14 cellular contexts compared by ENCODE assay signal in the genomic region with DNA sequence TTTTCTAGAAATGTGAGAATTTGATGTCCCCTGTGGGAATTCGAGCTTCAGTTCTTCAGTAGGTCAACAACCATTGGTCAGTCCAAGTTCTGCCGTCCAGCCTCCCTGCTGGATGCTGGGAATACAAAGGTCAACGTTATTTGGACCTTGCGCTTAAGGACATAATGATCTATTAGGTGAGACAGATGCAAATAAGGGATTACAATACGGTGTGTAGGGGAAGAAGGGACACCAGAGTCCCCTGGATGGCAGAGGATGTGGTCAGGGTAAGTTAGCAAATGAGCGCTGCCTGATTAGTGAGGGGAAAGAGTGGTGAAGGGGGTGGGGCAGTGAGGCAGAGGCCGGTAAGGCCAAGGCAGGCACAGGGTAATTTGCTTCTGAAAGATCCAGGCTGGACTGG. TPM values are rescaled to one million over a fixed set of nuclear protein-coding genes. Genes with fewer than 3 reads are reported as not detected.
A peak's percentile ranks its signal among the peaks of the same experiment; 100 is the strongest.
DNase-seq lines count a peak whose midpoint lies in the region; ATAC-seq lines count a peak whose summit lies in the region.
"Had no signal": no experiment of that assay in that cellular context is flagged by ENCODE, and none has a peak within 500 bp of the region (broad histone marks: within the 10 kb centered on the region; RNA-seq: fewer than 3 reads in every experiment).

No MANE protein-coding gene starts in this region.

- ATAC-seq in activated naive CD8-positive, alpha-beta T cell treated with anti-CD3 and anti-CD28 coated beads, Interleukin-2, amount 50 U/mL, for 24 hours: no peak
- ATAC-seq in effector memory CD8-positive, alpha-beta T cell (replicated peaks): peak; percentile 81
- ATAC-seq in sciatic nerve: no peak
- ATAC-seq: heart left ventricle, WTC11 had no signal

- no peaks in the 10 kb centered on the region for H3K9me3 Mint-ChIP-seq in activated naive CD8-positive, alpha-beta T cell (ENCODE audit: low read depth)
- H3K9me3 Mint-ChIP-seq in activated naive CD8-positive, alpha-beta T cell treated with anti-CD3 and anti-CD28 coated beads, Interleukin-2, amount 50 U/mL, for 24 hours: no peaks in the 10 kb centered on the region
- H3K9me3 Mint-ChIP-seq in effector memory CD8-positive, alpha-beta T cell: no peaks in the 10 kb centered on the region
- no peaks in the 10 kb centered on the region for H3K9me3 Mint-ChIP-seq in stimulated activated naive CD8-positive, alpha-beta T cell treated with anti-CD3 and anti-CD28 coated beads, Interleukin-15, Interleukin-2, amounts not matched to agents 100 ng/mL and 50 ng/mL, for 24 hours
- H3K9me3 Mint-ChIP-seq: activated naive CD4-positive, alpha-beta T cell treated with anti-CD3 and anti-CD28 coated beads, Interleukin-2, amount 50 U/mL, for 72 hours; WTC11 had no signal

- H3K4me1 Mint-ChIP-seq in activated naive CD8-positive, alpha-beta T cell (ENCODE audit: low read depth): peaks cover 92% of the 10 kb centered on the region
- peaks cover 83% of the 10 kb centered on the region for H3K4me1 Mint-ChIP-seq in activated naive CD8-positive, alpha-beta T cell treated with anti-CD3 and anti-CD28 coated beads, Interleukin-2, amount 50 U/mL, for 24 hours
- peaks cover 79 to 87% of the 10 kb centered on the region in 2 donors for H3K4me1 Mint-ChIP-seq in effector memory CD8-positive, alpha-beta T cell (ENCODE audit: low read depth in 2 of 2)
- H3K4me1 Mint-ChIP-seq in stimulated activated naive CD8-positive, alpha-beta T cell treated with anti-CD3 and anti-CD28 coated beads, Interleukin-15, Interleukin-2, amounts not matched to agents 100 ng/mL and 50 ng/mL, for 24 hours (ENCODE audit: low read depth): peaks cover 97% of the 10 kb centered on the region

- peak overlapping the region; percentile 52 for H3K27ac Mint-ChIP-seq in activated naive CD8-positive, alpha-beta T cell
- no peak overlapping the region for H3K27ac Mint-ChIP-seq in activated naive CD8-positive, alpha-beta T cell treated with anti-CD3 and anti-CD28 coated beads, Interleukin-2, amount 50 U/mL, for 24 hours
- H3K27ac Mint-ChIP-seq in effector memory CD8-positive, alpha-beta T cell: peak overlapping the region; percentile 18 to 73
- peak overlapping the region; percentile 9 for H3K27ac Mint-ChIP-seq in stimulated activated naive CD8-positive, alpha-beta T cell treated with anti-CD3 and anti-CD28 coated beads, Interleukin-15, Interleukin-2, amounts not matched to agents 100 ng/mL and 50 ng/mL, for 24 hours
- H3K27ac Mint-ChIP-seq: WTC11 had no signal

- intact Hi-C loops in sciatic nerve (cut with DNase I): no loop called here

- no peaks in the 10 kb centered on the region for H3K27me3 Mint-ChIP-seq in activated naive CD8-positive, alpha-beta T cell
- H3K27me3 Mint-ChIP-seq in activated naive CD8-positive, alpha-beta T cell treated with anti-CD3 and anti-CD28 coated beads, Interleukin-2, amount 50 U/mL, for 24 hours: no peaks in the 10 kb centered on the region
- no peaks in the 10 kb centered on the region for H3K27me3 Mint-ChIP-seq in effector memory CD8-positive, alpha-beta T cell
- no peaks in the 10 kb centered on the region for H3K27me3 Mint-ChIP-seq in stimulated activated naive CD8-positive, alpha-beta T cell treated with anti-CD3 and anti-CD28 coated beads, Interleukin-15, Interleukin-2, amounts not matched to agents 100 ng/mL and 50 ng/mL, for 24 hours

- H3K36me3 Mint-ChIP-seq in activated naive CD8-positive, alpha-beta T cell: peaks cover 7% of the 10 kb centered on the region
- peaks cover 4% of the 10 kb centered on the region for H3K36me3 Mint-ChIP-seq in activated naive CD8-positive, alpha-beta T cell treated with anti-CD3 and anti-CD28 coated beads, Interleukin-2, amount 50 U/mL, for 24 hours (ENCODE audit: low read depth)
- peaks cover 4% of the 10 kb centered on the region for H3K36me3 Mint-ChIP-seq in effector memory CD8-positive, alpha-beta T cell (ENCODE audit: insufficient read depth)
- H3K36me3 Mint-ChIP-seq in stimulated activated naive CD8-positive, alpha-beta T cell treated with anti-CD3 and anti-CD28 coated beads, Interleukin-15, Interleukin-2, amounts not matched to agents 100 ng/mL and 50 ng/mL, for 24 hours (ENCODE audit: low read depth): peaks cover 4% of the 10 kb centered on the region
- H3K36me3 Mint-ChIP-seq: activated naive CD4-positive, alpha-beta T cell treated with anti-CD3 and anti-CD28 coated beads, Interleukin-2, amount 50 U/mL, for 72 hours; WTC11 had no signal

- peak overlapping the region; percentile 33 for H3K4me3 Mint-ChIP-seq in activated naive CD8-positive, alpha-beta T cell
- H3K4me3 Mint-ChIP-seq in activated naive CD8-positive, alpha-beta T cell treated with anti-CD3 and anti-CD28 coated beads, Interleukin-2, amount 50 U/mL, for 24 hours: no peak overlapping the region
- H3K4me3 Mint-ChIP-seq in effector memory CD8-positive, alpha-beta T cell: peak overlapping the region; percentile 71 to 73
- peak overlapping the region; percentile 33 for H3K4me3 Mint-ChIP-seq in stimulated activated naive CD8-positive, alpha-beta T cell treated with anti-CD3 and anti-CD28 coated beads, Interleukin-15, Interleukin-2, amounts not matched to agents 100 ng/mL and 50 ng/mL, for 24 hours
- H3K4me3 Mint-ChIP-seq: WTC11 had no signal

- DNase-seq in activated naive CD8-positive, alpha-beta T cell treated with anti-CD3 and anti-CD28 coated beads, Interleukin-2, amount 50 U/mL, for 24 hours: no peak
- DNase-seq in MV-4-11 (lab: John Stamatoyannopoulos, UW): peak; percentile 13
- DNase-seq in effector memory CD8-positive, alpha-beta T cell: no peak
- no peak for DNase-seq in kidney tubule cell (ENCODE audit: low spot score)
- DNase-seq in H4 (ENCODE audit: low spot score): no peak
- DNase-seq in sciatic nerve (ENCODE audit: low spot score): no peak
- DNase-seq: heart left ventricle, Karpas-422, NCI-H2107, SJCRH30 had no signal

RNA-seq across cellular contexts. Expression of a gene that starts 16.2 kb away (rescaled TPM):
- 25.1 and 37.6 TPM in 2 replicates for total RNA-seq in H4 (2014; rRNA removed; shearing (Covaris generic))
- total RNA-seq in sciatic nerve: 65.3 TPM
